Comparison of ENCODE assay signal across 18 cellular contexts in genomic region chr9:136710543-136710942, GRCh38. TPM values are rescaled to one million over a fixed set of nuclear protein-coding genes. Genes with fewer than 3 reads are reported as not detected.
DNase-seq lines count a peak whose midpoint lies in the region; TF ChIP-seq lines count a peak whose summit lies in the region.
"Had no signal": no experiment of that assay in that cellular context is flagged by ENCODE, and none has a peak within 500 bp of the region (broad histone marks: within the 10 kb centered on the region; RNA-seq: fewer than 3 reads in every experiment).

No MANE protein-coding gene starts in this region.

- H3K27ac ChIP-seq in 22Rv1 (peak overlapping the region; percentile 65; the same call in 1 of the 2 replicates), RWPE1 (peak overlapping the region; percentile 32)
- H3K27ac ChIP-seq: A549, HL-60, SK-N-MC had no signal

- CTCF ChIA-PET in RWPE1 (lab: Yijun Ruan, JAX), result interaction anchor here (1.3 kb wide), 1 partner anchor 17 kb away, joined by 3 read pairs; no protein-coding TSS in a partner anchor
- CTCF ChIA-PET in activated naive CD4-positive, alpha-beta T cell treated with anti-CD3 and anti-CD28 coated beads for 36 hours (lab: Charles Lee), result no interaction called here

- peak; percentile 70 for DNase-seq in ELR (ENCODE audit: low read depth)
- no peak for DNase-seq in RWPE1 (ENCODE audit: low spot score)
- no peak for DNase-seq in anterior cingulate cortex (lab: John Stamatoyannopoulos, UW)
- DNase-seq in GM13977 (ENCODE audit: low spot score), result no peak
- DNase-seq in T-helper 1 cell, result no peak
- no peak for DNase-seq in activated naive CD4-positive, alpha-beta T cell treated with anti-CD3 and anti-CD28 coated beads for 36 hours
- DNase-seq: DMS 273 treated with DMSO at 0.1 percent for 48 hours, NCI-H1417 treated with DMSO at 0.1 percent for 48 hours, NCI-H2029, NCI-H2171, NCI-H446 treated with DMSO at 0.1 percent for 48 hours had no signal

- peaks cover 1% of the 10 kb centered on the region for H3K4me1 Mint-ChIP-seq in nephron
- H3K4me1 Mint-ChIP-seq in activated naive CD4-positive, alpha-beta T cell treated with anti-CD3 and anti-CD28 coated beads for 36 hours (ENCODE audit: low read depth), result peaks cover 4% of the 10 kb centered on the region

- TF ChIP-seq CTCF in 22Rv1 (IDR thresholded peaks at IDR 0.05), result no peak
- TF ChIP-seq CTCF in RWPE1 (conservative IDR thresholded peaks at IDR 0.05; ENCODE audit: low read depth), result no peak
- no peak for TF ChIP-seq CTCF in nephron (IDR thresholded peaks at IDR 0.05; ENCODE audit: unreplicated experiment in 3 of 3)
- TF ChIP-seq CTCF in GM13977 (IDR thresholded peaks at IDR 0.05; ENCODE audit: extremely low read depth, insufficient read depth, missing control alignments), result no peak

- in situ Hi-C loops in GM13977 (cut with MboI; ENCODE audit: low pct_unique_long_range_greater_than_20kb, low sequenced_read_pairs, unreplicated experiment), result no loop called here

- no peaks in the 10 kb centered on the region for H3K9me3 Mint-ChIP-seq in nephron
- H3K9me3 Mint-ChIP-seq in activated naive CD4-positive, alpha-beta T cell treated with anti-CD3 and anti-CD28 coated beads for 36 hours, result no peaks in the 10 kb centered on the region
- H3K9me3 Mint-ChIP-seq: H9 had no signal

- H3K27ac Mint-ChIP-seq in nephron, result no peak overlapping the region
- H3K27ac Mint-ChIP-seq in activated naive CD4-positive, alpha-beta T cell treated with anti-CD3 and anti-CD28 coated beads for 36 hours, result no peak overlapping the region
- H3K27ac Mint-ChIP-seq: CD14-positive monocyte had no signal

- POLR2A ChIA-PET in RWPE1 (lab: Yijun Ruan, JAX; ENCODE audit: low non-redundant PET), result no interaction called here

- H3K36me3 Mint-ChIP-seq in nephron (ENCODE audit: low read depth), result no peaks in the 10 kb centered on the region
- no peaks in the 10 kb centered on the region for H3K36me3 Mint-ChIP-seq in activated naive CD4-positive, alpha-beta T cell treated with anti-CD3 and anti-CD28 coated beads for 36 hours (ENCODE audit: low read depth)

- H3K27me3 Mint-ChIP-seq in nephron (ENCODE audit: low read depth), result peaks cover 11% of the 10 kb centered on the region
- peaks cover 30% of the 10 kb centered on the region for H3K27me3 Mint-ChIP-seq in activated naive CD4-positive, alpha-beta T cell treated with anti-CD3 and anti-CD28 coated beads for 36 hours (ENCODE audit: low read depth)

- intact Hi-C loops in activated naive CD4-positive, alpha-beta T cell treated with anti-CD3 and anti-CD28 coated beads for 36 hours (cut with micrococcal nuclease), result no loop called here

- peak overlapping the region; percentile 81 to 88 (median 87) for H3K4me3 Mint-ChIP-seq in nephron
- H3K4me3 Mint-ChIP-seq in activated naive CD4-positive, alpha-beta T cell treated with anti-CD3 and anti-CD28 coated beads for 36 hours, result no peak overlapping the region

RNA-seq across cellular contexts. Expression of gene DIPK1B, which starts 1.8 kb away (rescaled TPM):
- under 1 TPM in 1 of 2 experiments, not detected in 1; 0.10 TPM for total RNA-seq in activated naive CD4-positive, alpha-beta T cell treated with anti-CD3 and anti-CD28 coated beads for 36 hours

RNA-seq across cellular contexts. Expression of gene AGPAT2, which starts 23.3 kb away (rescaled TPM):
- total RNA-seq in activated naive CD4-positive, alpha-beta T cell treated with anti-CD3 and anti-CD28 coated beads for 36 hours, result 1 to 10 TPM; 8.7 to 9.4 TPM

RNA-seq across cellular contexts. Expression of gene LCN10, which starts 32.2 kb away (rescaled TPM):
- total RNA-seq in activated naive CD4-positive, alpha-beta T cell treated with anti-CD3 and anti-CD28 coated beads for 36 hours, result 1 to 10 TPM in 1 of 2 experiments, under 1 TPM in 1; 0.83 to 1.0 TPM

RNA-seq across cellular contexts. Expression of gene LCN6, which starts 37.8 kb away (rescaled TPM):
- not detected for total RNA-seq in activated naive CD4-positive, alpha-beta T cell treated with anti-CD3 and anti-CD28 coated beads for 36 hours
- total RNA-seq: H9 had no signal

RNA-seq across cellular contexts. Expression of gene LCN8, which starts 47.5 kb away (rescaled TPM):
- not detected for total RNA-seq in activated naive CD4-positive, alpha-beta T cell treated with anti-CD3 and anti-CD28 coated beads for 36 hours
- total RNA-seq: H9 had no signal
